In the genomic region with DNA sequence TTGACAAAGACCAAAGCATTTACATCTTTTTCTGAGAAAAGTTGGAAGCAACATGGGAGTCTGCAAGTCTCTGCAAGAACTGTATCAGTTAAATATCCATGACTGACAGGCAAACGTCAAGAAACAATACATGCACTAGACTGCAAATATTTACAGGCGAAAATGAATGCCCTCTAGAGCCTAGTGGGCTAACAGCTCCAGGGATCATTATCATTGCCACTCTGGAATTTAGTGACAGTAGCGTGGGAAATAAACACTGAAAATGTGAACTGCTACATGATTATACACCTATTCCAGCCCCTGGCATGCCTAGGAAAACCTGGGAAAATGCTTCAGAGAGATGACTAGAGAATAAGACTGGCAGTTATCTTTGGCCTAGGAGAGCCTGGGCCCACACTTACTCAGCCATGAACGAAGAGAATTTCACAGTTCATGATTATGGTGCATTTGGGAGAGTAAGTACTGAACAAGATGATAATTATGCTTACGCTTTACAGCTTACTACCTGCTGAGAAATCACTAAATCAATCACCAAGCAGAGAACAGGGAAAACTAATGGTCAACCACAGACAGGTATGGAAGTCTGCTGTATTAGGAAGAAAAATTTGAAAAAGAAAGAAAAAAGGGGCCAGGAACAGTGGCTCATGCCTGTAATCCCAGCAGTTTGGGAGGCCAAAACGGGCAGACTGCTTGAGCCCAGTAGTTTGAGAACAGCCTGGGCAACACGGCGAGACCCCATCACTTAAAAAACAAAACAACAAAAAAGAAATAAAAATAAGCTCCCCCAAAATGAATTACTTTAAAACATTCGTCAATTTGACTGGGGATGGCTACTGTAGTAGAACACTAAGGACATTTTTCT, we compare ENCODE assay signal across 1 cellular context.
TF ChIP-seq lines count a peak whose summit lies in the region.

No MANE protein-coding gene starts in this region.

TF ChIP-seq in HEK293, 187 proteins besides CTCF, POLR2A, EP300 and RAD21 (continued from another document):
- TF ChIP-seq, protein P1, sequence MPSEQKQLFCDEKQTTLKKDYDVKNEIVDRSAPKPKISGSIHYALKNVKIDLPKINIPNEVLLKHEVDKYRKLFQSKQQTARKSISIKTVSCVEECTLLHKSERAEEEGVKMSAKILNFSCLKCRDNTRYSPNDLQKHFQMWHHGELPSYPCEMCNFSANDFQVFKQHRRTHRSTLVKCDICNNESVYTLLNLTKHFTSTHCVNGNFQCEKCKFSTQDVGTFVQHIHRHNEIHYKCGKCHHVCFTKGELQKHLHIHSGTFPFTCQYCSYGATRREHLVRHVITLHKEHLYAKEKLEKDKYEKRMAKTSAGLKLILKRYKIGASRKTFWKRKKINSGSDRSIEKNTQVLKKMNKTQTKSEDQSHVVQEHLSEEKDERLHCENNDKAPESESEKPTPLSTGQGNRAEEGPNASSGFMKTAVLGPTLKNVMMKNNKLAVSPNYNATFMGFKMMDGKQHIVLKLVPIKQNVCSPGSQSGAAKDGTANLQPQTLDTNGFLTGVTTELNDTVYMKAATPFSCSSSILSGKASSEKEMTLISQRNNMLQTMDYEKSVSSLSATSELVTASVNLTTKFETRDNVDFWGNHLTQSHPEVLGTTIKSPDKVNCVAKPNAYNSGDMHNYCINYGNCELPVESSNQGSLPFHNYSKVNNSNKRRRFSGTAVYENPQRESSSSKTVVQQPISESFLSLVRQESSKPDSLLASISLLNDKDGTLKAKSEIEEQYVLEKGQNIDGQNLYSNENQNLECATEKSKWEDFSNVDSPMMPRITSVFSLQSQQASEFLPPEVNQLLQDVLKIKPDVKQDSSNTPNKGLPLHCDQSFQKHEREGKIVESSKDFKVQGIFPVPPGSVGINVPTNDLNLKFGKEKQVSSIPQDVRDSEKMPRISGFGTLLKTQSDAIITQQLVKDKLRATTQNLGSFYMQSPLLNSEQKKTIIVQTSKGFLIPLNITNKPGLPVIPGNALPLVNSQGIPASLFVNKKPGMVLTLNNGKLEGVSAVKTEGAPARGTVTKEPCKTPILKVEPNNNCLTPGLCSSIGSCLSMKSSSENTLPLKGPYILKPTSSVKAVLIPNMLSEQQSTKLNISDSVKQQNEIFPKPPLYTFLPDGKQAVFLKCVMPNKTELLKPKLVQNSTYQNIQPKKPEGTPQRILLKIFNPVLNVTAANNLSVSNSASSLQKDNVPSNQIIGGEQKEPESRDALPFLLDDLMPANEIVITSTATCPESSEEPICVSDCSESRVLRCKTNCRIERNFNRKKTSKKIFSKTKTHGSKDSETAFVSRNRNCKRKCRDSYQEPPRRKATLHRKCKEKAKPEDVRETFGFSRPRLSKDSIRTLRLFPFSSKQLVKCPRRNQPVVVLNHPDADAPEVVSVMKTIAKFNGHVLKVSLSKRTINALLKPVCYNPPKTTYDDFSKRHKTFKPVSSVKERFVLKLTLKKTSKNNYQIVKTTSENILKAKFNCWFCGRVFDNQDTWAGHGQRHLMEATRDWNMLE (tag by site-specific recombination; conservative IDR thresholded peaks at IDR 0.05; ENCODE audit: low read depth), result no peak
- TF ChIP-seq, protein P2, sequence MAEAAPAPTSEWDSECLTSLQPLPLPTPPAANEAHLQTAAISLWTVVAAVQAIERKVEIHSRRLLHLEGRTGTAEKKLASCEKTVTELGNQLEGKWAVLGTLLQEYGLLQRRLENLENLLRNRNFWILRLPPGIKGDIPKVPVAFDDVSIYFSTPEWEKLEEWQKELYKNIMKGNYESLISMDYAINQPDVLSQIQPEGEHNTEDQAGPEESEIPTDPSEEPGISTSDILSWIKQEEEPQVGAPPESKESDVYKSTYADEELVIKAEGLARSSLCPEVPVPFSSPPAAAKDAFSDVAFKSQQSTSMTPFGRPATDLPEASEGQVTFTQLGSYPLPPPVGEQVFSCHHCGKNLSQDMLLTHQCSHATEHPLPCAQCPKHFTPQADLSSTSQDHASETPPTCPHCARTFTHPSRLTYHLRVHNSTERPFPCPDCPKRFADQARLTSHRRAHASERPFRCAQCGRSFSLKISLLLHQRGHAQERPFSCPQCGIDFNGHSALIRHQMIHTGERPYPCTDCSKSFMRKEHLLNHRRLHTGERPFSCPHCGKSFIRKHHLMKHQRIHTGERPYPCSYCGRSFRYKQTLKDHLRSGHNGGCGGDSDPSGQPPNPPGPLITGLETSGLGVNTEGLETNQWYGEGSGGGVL (tag by site-specific recombination; IDR thresholded peaks at IDR 0.05), result no peak
- no peak for TF ChIP-seq ZNF302 (tag by site-specific recombination; IDR thresholded peaks at IDR 0.05; ENCODE audit: low read depth)
- TF ChIP-seq, protein P3, sequence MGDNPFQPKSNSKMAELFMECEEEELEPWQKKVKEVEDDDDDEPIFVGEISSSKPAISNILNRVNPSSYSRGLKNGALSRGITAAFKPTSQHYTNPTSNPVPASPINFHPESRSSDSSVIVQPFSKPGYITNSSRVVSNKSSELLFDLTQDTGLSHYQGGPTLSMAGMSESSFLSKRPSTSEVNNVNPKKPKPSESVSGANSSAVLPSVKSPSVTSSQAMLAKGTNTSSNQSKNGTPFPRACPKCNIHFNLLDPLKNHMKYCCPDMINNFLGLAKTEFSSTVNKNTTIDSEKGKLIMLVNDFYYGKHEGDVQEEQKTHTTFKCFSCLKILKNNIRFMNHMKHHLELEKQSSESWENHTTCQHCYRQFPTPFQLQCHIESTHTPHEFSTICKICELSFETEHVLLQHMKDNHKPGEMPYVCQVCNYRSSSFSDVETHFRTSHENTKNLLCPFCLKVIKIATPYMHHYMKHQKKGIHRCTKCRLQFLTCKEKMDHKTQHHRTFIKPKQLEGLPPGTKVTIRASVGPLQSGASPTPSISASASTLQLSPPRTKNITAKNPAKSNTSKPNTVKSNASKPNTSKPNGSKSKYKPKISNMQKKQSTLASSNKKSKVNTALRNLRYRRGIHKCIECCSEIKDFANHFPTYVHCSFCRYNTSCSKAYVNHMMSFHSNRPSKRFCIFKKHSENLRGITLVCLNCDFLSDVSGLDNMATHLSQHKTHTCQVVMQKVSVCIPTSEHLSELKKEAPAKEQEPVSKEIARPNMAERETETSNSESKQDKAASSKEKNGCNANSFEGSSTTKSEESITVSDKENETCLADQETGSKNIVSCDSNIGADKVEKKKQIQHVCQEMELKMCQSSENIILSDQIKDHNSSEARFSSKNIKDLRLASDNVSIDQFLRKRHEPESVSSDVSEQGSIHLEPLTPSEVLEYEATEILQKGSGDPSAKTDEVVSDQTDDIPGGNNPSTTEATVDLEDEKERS (tag by site-specific recombination; IDR thresholded peaks at IDR 0.05), result no peak
